In the genomic region with DNA sequence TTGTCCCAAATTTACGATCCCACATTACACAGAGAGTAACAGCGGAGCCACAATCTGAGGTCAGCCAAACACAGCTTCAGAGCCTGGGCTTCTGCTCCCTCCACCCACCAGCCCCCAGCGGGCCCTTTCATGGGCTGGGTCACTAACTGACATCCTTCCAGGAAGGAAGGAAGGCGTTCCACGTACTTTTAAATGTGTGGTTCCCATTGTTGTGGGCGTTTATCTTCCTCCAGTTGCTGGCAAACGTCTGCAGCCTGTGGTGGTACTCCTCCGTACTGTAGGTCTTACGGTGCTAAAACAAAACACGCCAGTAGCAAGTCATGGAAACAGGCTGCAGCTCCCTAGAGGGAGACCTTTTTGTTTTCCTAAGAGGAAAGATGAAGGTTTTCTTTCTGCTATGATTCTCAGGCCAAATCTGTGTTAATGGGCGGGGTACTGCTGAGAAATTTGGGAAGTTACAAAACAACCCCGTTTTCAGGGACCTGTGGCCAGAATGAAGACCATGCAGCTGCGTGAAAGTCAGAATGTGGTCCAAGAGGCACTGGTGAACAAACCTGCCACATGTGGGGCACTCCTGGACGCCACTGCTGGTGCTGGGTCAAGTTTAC, we compare ENCODE assay signal across 11 cellular contexts. TPM values are rescaled to one million over a fixed set of nuclear protein-coding genes. Genes with fewer than 3 reads are reported as not detected.
DNase-seq lines count a peak whose midpoint lies in the region; ATAC-seq, FAIRE-seq and TF ChIP-seq lines count a peak whose summit lies in the region.
"Had no signal": no experiment of that assay in that cellular context is flagged by ENCODE, and none has a peak within 500 bp of the region (broad histone marks: within the 10 kb centered on the region; RNA-seq: fewer than 3 reads in every experiment).

No MANE protein-coding gene starts in this region.

- DNase-seq in GM12878 (ENCODE audit: low read depth, low spot score), result no peak
- no peak for DNase-seq in memory B cell (ENCODE audit: low spot score in 2 of 2)
- no peak for DNase-seq in retina
- no peak for DNase-seq in OCI-LY7 (ENCODE audit: low spot score)
- DNase-seq in DMS79 (lab: John Stamatoyannopoulos, UW), result no peak
- DNase-seq in NCI-H2081 treated with DMSO at 0.1 percent for 48 hours (lab: John Stamatoyannopoulos, UW), result no peak
- DNase-seq: amniotic stem cell, foreskin melanocyte, H7 had no signal

- H3K9me3 ChIP-seq in BLaER1 treated with 17β-estradiol and CSF1 and Interleukin-3, amounts not matched to agents 10 nM and 100 nM (replicated peaks in 1 of 11), result no peaks in the 10 kb centered on the region
- H3K9me3 ChIP-seq in KOPT-K1 (ENCODE audit: insufficient read depth, low read length, poor library complexity, severe bottlenecking) (no peaks in the 10 kb centered on the region), GM12878 (replicated peaks; ENCODE audit: control insufficient read depth, insufficient read depth, low read length) (no peaks in the 10 kb centered on the region), OCI-LY7 (ENCODE audit: low read length) (no peaks in the 10 kb centered on the region)

- H3K27me3 ChIP-seq in BLaER1 treated with 17β-estradiol and CSF1 and Interleukin-3, amounts not matched to agents 10 nM and 100 nM, result no peaks in the 10 kb centered on the region
- H3K27me3 ChIP-seq in GM12878 (replicated peaks in 1 of 2; ENCODE audit: control insufficient read depth in 2 of 2, insufficient read depth in 2 of 2, low read length in 1 of 2), result no peaks in the 10 kb centered on the region

- POLR2A ChIA-PET in GM12878 (lab: Charles Lee) (interaction anchor here (0.7 to 3.2 kb wide), 6 partner anchors 16 to 764 kb away, joined by 3 to 9 read pairs (median 4); partner anchors contain the start of gene MORF4L1), OCI-LY7 (lab: Charles Lee) (no interaction called here)

- peaks cover 57 to 91% (median 73%) of the 10 kb centered on the region in 10 experiments for H3K4me1 ChIP-seq in BLaER1 treated with 17β-estradiol and CSF1 and Interleukin-3, amounts not matched to agents 10 nM and 100 nM
- peaks cover 28% of the 10 kb centered on the region for H3K4me1 ChIP-seq in GM12878 (ENCODE audit: control insufficient read depth, insufficient read depth, low read length)
- H3K4me1 ChIP-seq in OCI-LY7 (ENCODE audit: insufficient read depth, low read length, poor library complexity, severe bottlenecking), result peaks cover 23% of the 10 kb centered on the region

- peak overlapping the region; percentile 73 to 88 (median 82) for H3K9ac ChIP-seq in BLaER1 treated with 17β-estradiol and CSF1 and Interleukin-3, amounts not matched to agents 10 nM and 100 nM
- peak overlapping the region; percentile 63 for H3K9ac ChIP-seq in GM12878 (ENCODE audit: control insufficient read depth, insufficient read depth, low read length)

- BruUV-seq in GM12878 (replicated peaks; lab: Mats Ljungman, UMichigan), result no TSS peak
- BruUV-seq in OCI-LY7 (replicated peaks; lab: Mats Ljungman, UMichigan), result no TSS peak

- peak overlapping the region; percentile 95 for H3K27ac Mint-ChIP-seq in memory B cell

- peaks cover 23 to 78% (median 44%) of the 10 kb centered on the region in 11 experiments; a peak in 21 of 22 replicates for H3K36me3 ChIP-seq in BLaER1 treated with 17β-estradiol and CSF1 and Interleukin-3, amounts not matched to agents 10 nM and 100 nM
- H3K36me3 ChIP-seq in KOPT-K1 (ENCODE audit: insufficient read depth, low read length) (peaks cover 27% of the 10 kb centered on the region; the same call in 1 of the 2 replicates), GM12878 (ENCODE audit: control insufficient read depth in 2 of 2, insufficient read depth in 2 of 2, low read length in 1 of 2) (peaks cover 32 to 35% of the 10 kb centered on the region in 2 experiments), OCI-LY7 (ENCODE audit: insufficient read depth, low read length) (no peaks in the 10 kb centered on the region)

- no peaks in the 10 kb centered on the region for H3K27me3 Mint-ChIP-seq in memory B cell

- no peak for TF ChIP-seq RAD21 in GM12878 (IDR thresholded peaks at IDR 0.05; ENCODE audit: insufficient read depth, low read depth, low read length)

- CTCF ChIA-PET in GM12878 (lab: Yijun Ruan, JAX), result interaction anchor here (1.0 to 4.2 kb wide), 3 partner anchors 42 to 70 kb away, joined by 3 to 36 read pairs (median 10); no protein-coding TSS in a partner anchor
- CTCF ChIA-PET in OCI-LY7 (lab: Charles Lee; ENCODE audit: unreplicated experiment), result no interaction called here

- no peaks in the 10 kb centered on the region for H3K9me2 ChIP-seq in OCI-LY7 (ENCODE audit: insufficient read depth, low read length)

- SMC1A ChIA-PET in GM12878 (lab: Charles Lee; ENCODE audit: uncharacterized antibody, unreplicated experiment), result interaction anchor here (0.6 to 4.1 kb wide), 3 partner anchors 35 to 45 kb away, joined by 3 to 73 read pairs (median 6); no protein-coding TSS in a partner anchor

- H3K9me3 Mint-ChIP-seq in memory B cell, result peaks cover 1% of the 10 kb centered on the region

- H3K4me3 Mint-ChIP-seq in memory B cell, result peak overlapping the region; percentile 29

- no peak for FAIRE-seq in GM12878 (lab: Jason Lieb, UNC)

- peak overlapping the region; percentile 75 to 100 (median 86) for H3K4me2 ChIP-seq in BLaER1 treated with 17β-estradiol and CSF1 and Interleukin-3, amounts not matched to agents 10 nM and 100 nM
- H3K4me2 ChIP-seq in GM12878 (ENCODE audit: control insufficient read depth, insufficient read depth) (peak overlapping the region; percentile 96), OCI-LY7 (ENCODE audit: low read length) (no peak overlapping the region)

- RAD21 ChIA-PET in GM12878 (lab: Charles Lee; ENCODE audit: unreplicated experiment), result interaction anchor here (1.0 to 3.6 kb wide), 5 partner anchors 8 to 70 kb away, joined by 3 to 31 read pairs (median 8); partner anchors contain the start of gene CTSH

- peak overlapping the region; percentile 44 to 77 (median 60) for H3K4me3 ChIP-seq in BLaER1 treated with 17β-estradiol and CSF1 and Interleukin-3, amounts not matched to agents 10 nM and 100 nM
- H3K4me3 ChIP-seq in GM12878, result peak overlapping the region; percentile 44; the same call in 1 of the 2 replicates
- H3K4me3 ChIP-seq in OCI-LY7 (ENCODE audit: low read depth, low read length, poor library complexity, severe bottlenecking), result no peak overlapping the region

- H3K27ac ChIP-seq in BLaER1 treated with 17β-estradiol and CSF1 and Interleukin-3, amounts not matched to agents 10 nM and 100 nM, result peak overlapping the region; percentile 77 to 97 (median 91)
- H3K27ac ChIP-seq in KOPT-K1 (ENCODE audit: low read depth, low read length, poor library complexity, severe bottlenecking) (peak overlapping the region; percentile 87), GM12878 (ENCODE audit: control insufficient read depth, insufficient read depth) (peak overlapping the region; percentile 79), OCI-LY7 (ENCODE audit: low read depth, low read length, poor library complexity, severe bottlenecking) (no peak overlapping the region)

- ATAC-seq in GM12878 (no peak), memory B cell (ENCODE audit: low read depth) (no peak)

- H3K79me2 ChIP-seq in GM12878 (ENCODE audit: control insufficient read depth, insufficient read depth, low read length), result peaks cover 41% of the 10 kb centered on the region
- no peaks in the 10 kb centered on the region for H3K79me2 ChIP-seq in OCI-LY7 (ENCODE audit: insufficient read depth, low read depth, low read length)

- TF ChIP-seq CTCF in GM12878 (IDR thresholded peaks at IDR 0.05 in 2 of 3, conservative IDR thresholded peaks at IDR 0.05 in 1 of 3; ENCODE audit: control insufficient read depth in 2 of 3, extremely low read depth in 1 of 3, insufficient read depth in 1 of 3, low read depth in 3 of 3, low read length in 3 of 3) (no peak), OCI-LY7 (conservative IDR thresholded peaks at IDR 0.05; ENCODE audit: low read length) (no peak)

- H3K36me3 Mint-ChIP-seq in memory B cell, result peaks cover 22% of the 10 kb centered on the region

- intact Hi-C loops in GM12878 (cut with micrococcal nuclease; ENCODE audit: unreplicated experiment) (loop anchor here (5.0 kb wide), 1 partner anchor 90 kb away; no protein-coding TSS in a partner anchor), OCI-LY7 (cut with micrococcal nuclease; ENCODE audit: unreplicated experiment) (no loop called here)

- TF ChIP-seq EP300 in GM12878 (IDR thresholded peaks at IDR 0.05; ENCODE audit: borderline replicate concordance in 1 of 2, control insufficient read depth in 1 of 2, low read depth in 2 of 2, low read length in 2 of 2), result no peak

- WGBS in GM12878 (ENCODE audit: insufficient coverage, insufficient replicate concordance, low lambda C conversion rate, missing lambda C conversion rate), result 14% methylated on average over 14 of the region's 14 CpGs

- H2AFZ ChIP-seq in GM12878 (ENCODE audit: control insufficient read depth, low read depth, low read length), result no peak overlapping the region
- H2AFZ ChIP-seq in OCI-LY7 (ENCODE audit: low read length), result no peak overlapping the region

- peaks cover 16% of the 10 kb centered on the region for H3K4me1 Mint-ChIP-seq in memory B cell

- in situ Hi-C loops in GM12878 (cut with MboI), result loop anchor here (5.0 kb wide), 1 partner anchor 70 kb away; no protein-coding TSS in a partner anchor

- H4K20me1 ChIP-seq in BLaER1 treated with 17β-estradiol and CSF1 and Interleukin-3, amounts not matched to agents 10 nM and 100 nM, result peaks cover 0 to 26% (median 0%) of the 10 kb centered on the region in 11 experiments; a peak in 3 of 22 replicates
- no peaks in the 10 kb centered on the region for H4K20me1 ChIP-seq in GM12878 (ENCODE audit: control insufficient read depth, insufficient read depth)
- H4K20me1 ChIP-seq in OCI-LY7 (ENCODE audit: insufficient read depth, low read length), result no peaks in the 10 kb centered on the region

- TF ChIP-seq POLR2A in GM12878 (IDR thresholded peaks at IDR 0.05; ENCODE audit: low read depth, low read length), result no peak

RNA-seq across cellular contexts. Expression of gene CTSH, which starts 7.6 kb away (rescaled TPM):
- total RNA-seq in GM12878 (2013; cell fraction: nucleolus; rRNA removed), result 537 and 552 TPM in 2 replicates
- total RNA-seq in GM12878 (2014; rRNA removed), result 978 and 1,037 TPM in 2 replicates
- total RNA-seq in GM12878 (2014; rRNA removed; fragmentation: Illumina TruSeq; extraction: Trizol), result 431 and 454 TPM in 2 replicates
- 510 and 512 TPM in 2 replicates for total RNA-seq in GM12878 (2021)
- 365 TPM for polyA plus RNA-seq in GM12878 (2011; ENCODE audit: low read depth)
- 1,085 and 1,212 TPM in 2 replicates for polyA plus RNA-seq in GM12878 (2011; rRNA removed)
- 1,125 and 1,816 TPM in 2 replicates for polyA plus RNA-seq in GM12878 (2011; cell fraction: cytosol; rRNA removed)
- polyA plus RNA-seq in GM12878 (2011; cell fraction: nucleus; rRNA removed), result 2,323 and 2,526 TPM in 2 replicates
- 535 and 663 TPM in 2 replicates for polyA plus RNA-seq in GM12878 (2012)
- 738 and 761 TPM in 2 replicates for polyA plus RNA-seq in GM12878 (2014; fragmentation: Illumina TruSeq; extraction: Trizol)
- polyA plus RNA-seq in GM12878 (2014; fragmentation: Nextera tagmentation; extraction: Ambion mirVana), result 10 to 100 TPM; 30.2 to 88.2 TPM
- polyA plus RNA-seq in GM12878 (2014; rRNA removed), result 983 and 1,098 TPM in 2 replicates
- 100 to 1,000 TPM; 505 to 526 TPM for polyA plus RNA-seq in GM12878 (2016; fragmentation: Nextera tagmentation; extraction: Ambion mirVana)
- polyA minus RNA-seq in GM12878 (2011; rRNA and poly(A)+ RNA removed), result 591 and 663 TPM in 2 replicates
- 223 and 239 TPM in 2 replicates for polyA minus RNA-seq in GM12878 (2011; cell fraction: cytosol; rRNA and poly(A)+ RNA removed)
- 381 and 500 TPM in 2 replicates for polyA minus RNA-seq in GM12878 (2011; cell fraction: nucleus; rRNA and poly(A)+ RNA removed)
- total RNA-seq in OCI-LY7 (2014; rRNA removed; shearing (Covaris generic)), result 26.9 and 27.4 TPM in 2 replicates
- total RNA-seq in OCI-LY7 (2022), result 21.1 and 21.5 TPM in 2 replicates

Comparison
In these comparisons a context has a peak if more than half of its experiments do, and no peak if none do; other contexts are left out.
1. RNA of gene CTSH, which starts 7.6 kb away (total RNA-seq): 431 to 1,037 TPM in GM12878; 21.1 to 27.4 TPM in OCI-LY7; every median in the first group is over 10 times any median in the second.